ENCODE assay signal across 1 cellular context in the genomic region with DNA sequence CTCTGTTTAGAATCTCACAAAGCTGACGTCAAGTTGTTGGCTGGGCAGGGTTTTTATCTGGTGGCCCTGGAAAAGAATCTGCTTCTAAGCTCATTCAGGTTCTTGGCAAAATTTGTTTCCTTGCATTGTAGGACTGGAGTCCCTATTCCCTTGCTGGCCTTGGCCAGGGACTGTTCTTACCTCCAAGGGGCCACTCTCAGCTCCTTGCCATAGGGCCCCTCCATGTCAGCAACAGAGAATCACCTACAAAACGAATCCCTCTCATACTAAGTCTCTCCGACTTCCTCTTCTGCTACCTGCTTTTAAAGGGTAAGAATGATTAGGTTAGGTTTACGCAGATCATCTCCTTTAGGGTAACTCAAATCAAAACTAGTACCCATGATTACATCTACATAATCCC.
TF ChIP-seq lines count a peak whose summit lies in the region.

No MANE protein-coding gene starts in this region.

TF ChIP-seq in SK-N-SH treated with all-trans-retinoic acid at 6 μM for 48 hours, 23 proteins besides CTCF, POLR2A, EP300 and RAD21 (continued from another document):
- TF ChIP-seq CSDC2 (CRISPR knock-in tag; IDR thresholded peaks at IDR 0.05) (no peak), ZFP30 (CRISPR knock-in tag; IDR thresholded peaks at IDR 0.05) (no peak), RARB (CRISPR knock-in tag; IDR thresholded peaks at IDR 0.05) (no peak)
- TF ChIP-seq, protein P1, sequence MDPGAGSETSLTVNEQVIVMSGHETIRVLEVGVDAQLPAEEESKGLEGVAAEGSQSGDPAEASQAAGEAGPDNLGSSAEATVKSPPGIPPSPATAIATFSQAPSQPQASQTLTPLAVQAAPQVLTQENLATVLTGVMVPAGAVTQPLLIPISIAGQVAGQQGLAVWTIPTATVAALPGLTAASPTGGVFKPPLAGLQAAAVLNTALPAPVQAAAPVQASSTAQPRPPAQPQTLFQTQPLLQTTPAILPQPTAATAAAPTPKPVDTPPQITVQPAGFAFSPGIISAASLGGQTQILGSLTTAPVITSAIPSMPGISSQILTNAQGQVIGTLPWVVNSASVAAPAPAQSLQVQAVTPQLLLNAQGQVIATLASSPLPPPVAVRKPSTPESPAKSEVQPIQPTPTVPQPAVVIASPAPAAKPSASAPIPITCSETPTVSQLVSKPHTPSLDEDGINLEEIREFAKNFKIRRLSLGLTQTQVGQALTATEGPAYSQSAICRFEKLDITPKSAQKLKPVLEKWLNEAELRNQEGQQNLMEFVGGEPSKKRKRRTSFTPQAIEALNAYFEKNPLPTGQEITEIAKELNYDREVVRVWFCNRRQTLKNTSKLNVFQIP (CRISPR knock-in tag; IDR thresholded peaks at IDR 0.05; ENCODE audit: borderline replicate concordance, low read depth) = no peak
